Comparison of ENCODE assay signal across 16 cellular contexts in genomic region chr3:52429779-52430415, GRCh38. TPM values are rescaled to one million over a fixed set of nuclear protein-coding genes. Genes with fewer than 3 reads are reported as not detected.
DNase-seq lines count a peak whose midpoint lies in the region; ATAC-seq, FAIRE-seq and TF ChIP-seq lines count a peak whose summit lies in the region.
"Had no signal": no experiment of that assay in that cellular context is flagged by ENCODE, and none has a peak within 500 bp of the region (broad histone marks: within the 10 kb centered on the region; RNA-seq: fewer than 3 reads in every experiment).

No MANE protein-coding gene starts in this region.

- no peak overlapping the region for H3K27ac Mint-ChIP-seq in progenitor cell of endocrine pancreas
- H3K27ac Mint-ChIP-seq: naive thymus-derived CD4-positive, alpha-beta T cell; T-helper 17 cell had no signal

- in situ Hi-C loops in HepG2 (cut with HindIII; ENCODE audit: extremely low pct_ligation_motif_present, low pct_unique_long_range_greater_than_20kb) = no loop called here

- H3K27ac ChIP-seq in HepG2 (ENCODE audit: extremely low read length, insufficient read depth, low read length) = peak overlapping the region; percentile 83
- no peak overlapping the region for H3K27ac ChIP-seq in right lobe of liver
- H3K27ac ChIP-seq in mesenchymal stem cell (ENCODE audit: low read length, poor library complexity, severe bottlenecking) = no peak overlapping the region
- no peak overlapping the region for H3K27ac ChIP-seq in uterus
- H3K27ac ChIP-seq: ascending aorta, prostate gland had no signal

- H3K9me3 ChIP-seq in HepG2 (ENCODE audit: low read length) = no peaks in the 10 kb centered on the region
- no peaks in the 10 kb centered on the region for H3K9me3 ChIP-seq in right lobe of liver
- no peaks in the 10 kb centered on the region for H3K9me3 ChIP-seq in mesenchymal stem cell (ENCODE audit: control insufficient read depth, low read length)
- no peaks in the 10 kb centered on the region for H3K9me3 ChIP-seq in uterus
- H3K9me3 ChIP-seq: ascending aorta, prostate gland had no signal

- H3K4me3 Mint-ChIP-seq in progenitor cell of endocrine pancreas (ENCODE audit: low read depth) = no peak overlapping the region
- H3K4me3 Mint-ChIP-seq: naive thymus-derived CD4-positive, alpha-beta T cell; T-helper 17 cell had no signal

- POLR2A ChIA-PET in HepG2 (lab: Yijun Ruan, JAX) = interaction anchor here (0.9 to 2.2 kb wide), 3 partner anchors 15 to 106 kb away, joined by 3 to 14 read pairs (median 3); partner anchors contain the start of genes SEMA3G and UQCC5

- H3K36me3 ChIP-seq in HepG2 (replicated peaks in 1 of 2; ENCODE audit: control insufficient read depth in 1 of 2, insufficient read depth in 2 of 2, low read length in 2 of 2) (no peaks in the 10 kb centered on the region), right lobe of liver (no peaks in the 10 kb centered on the region), mesenchymal stem cell (ENCODE audit: control insufficient read depth in 1 of 2, insufficient read depth in 2 of 2, low read depth in 1 of 2, low read length in 2 of 2) (no peaks in the 10 kb centered on the region), uterus (no peaks in the 10 kb centered on the region)
- H3K36me3 ChIP-seq: ascending aorta, prostate gland had no signal

- no peaks in the 10 kb centered on the region for H3K79me1 ChIP-seq in mesenchymal stem cell (replicated peaks; ENCODE audit: low read length, poor library complexity, severe bottlenecking)

- H3K4me2 ChIP-seq in HepG2 (ENCODE audit: low read depth, low read length) (peak overlapping the region; percentile 68), mesenchymal stem cell (ENCODE audit: low read length, poor library complexity, severe bottlenecking) (no peak overlapping the region)

- no peaks in the 10 kb centered on the region for H3K79me2 ChIP-seq in HepG2 (ENCODE audit: insufficient read depth, low read length)

- no peak overlapping the region for H4K8ac ChIP-seq in mesenchymal stem cell (ENCODE audit: low read length)

- H3K27me3 ChIP-seq in HepG2 (ENCODE audit: control insufficient read depth in 1 of 2, insufficient read depth in 2 of 2, low read length in 2 of 2) = no peaks in the 10 kb centered on the region
- H3K27me3 ChIP-seq in right lobe of liver = no peaks in the 10 kb centered on the region
- peaks cover 7 to 22% of the 10 kb centered on the region in 2 experiments for H3K27me3 ChIP-seq in mesenchymal stem cell (ENCODE audit: control insufficient read depth in 1 of 2, insufficient read depth in 1 of 2, low read length in 2 of 2)
- H3K27me3 ChIP-seq in uterus = no peaks in the 10 kb centered on the region
- H3K27me3 ChIP-seq: ascending aorta had no signal

- DNase-seq in HepG2 (ENCODE audit: low spot score) (peak; percentile 95), right lobe of liver (no peak), fibroblast of pulmonary artery (ENCODE audit: low read depth) (peak; percentile 32), mesenchymal stem cell (peak; percentile 46), uterus (peak; percentile 14 to 20), progenitor cell of endocrine pancreas (ENCODE audit: low spot score, unreplicated experiment) (no peak), SIG-M5 (lab: John Stamatoyannopoulos, UW) (no peak), kidney tubule cell (ENCODE audit: low spot score) (no peak)
- DNase-seq: left cardiac atrium; naive thymus-derived CD4-positive, alpha-beta T cell; NCI-H1436; NCI-H345; T-helper 17 cell had no signal

- H3K9me3 Mint-ChIP-seq in progenitor cell of endocrine pancreas (ENCODE audit: low read depth) = no peaks in the 10 kb centered on the region
- H3K9me3 Mint-ChIP-seq: naive thymus-derived CD4-positive, alpha-beta T cell had no signal

- H3K9ac ChIP-seq in HepG2 (ENCODE audit: insufficient read depth, low read depth, low read length) (peak overlapping the region; percentile 61), mesenchymal stem cell (ENCODE audit: low read length) (no peak overlapping the region)

- TF ChIP-seq CTCF in HepG2 (CRISPR knock-in tag; IDR thresholded peaks at IDR 0.05) (no peak), right lobe of liver (IDR thresholded peaks at IDR 0.05) (no peak), fibroblast of pulmonary artery (IDR thresholded peaks at IDR 0.05; ENCODE audit: low read length, missing control alignments) (no peak), uterus (IDR thresholded peaks at IDR 0.05) (no peak), progenitor cell of endocrine pancreas (IDR thresholded peaks at IDR 0.05; ENCODE audit: unreplicated experiment) (no peak)

- peaks cover 71% of the 10 kb centered on the region for H3K4me1 ChIP-seq in HepG2 (ENCODE audit: insufficient read depth, low read length)
- H3K4me1 ChIP-seq in right lobe of liver = no peaks in the 10 kb centered on the region
- H3K4me1 ChIP-seq in mesenchymal stem cell (ENCODE audit: control insufficient read depth, insufficient read depth, low read depth, low read length) = no peaks in the 10 kb centered on the region
- no peaks in the 10 kb centered on the region for H3K4me1 ChIP-seq in uterus
- H3K4me1 ChIP-seq: ascending aorta, prostate gland had no signal

- 13% methylated on average over 4 of the region's 7 CpGs for WGBS in HepG2 (ENCODE audit: low lambda C conversion rate)
- WGBS in right lobe of liver (ENCODE audit: insufficient coverage, low coverage, low lambda C conversion rate, missing lambda C conversion rate) = 88% methylated on average over 3 of the region's 7 CpGs
- 84% methylated on average over 4 of the region's 7 CpGs for WGBS in mesenchymal stem cell

- H3K4me3 ChIP-seq in HepG2 (replicated peaks in 1 of 3; ENCODE audit: insufficient read depth in 1 of 3, low read depth in 2 of 3, low read length in 3 of 3) = peak overlapping the region in 1 of 3 experiments; percentile 34; a peak in 2 of 6 replicates
- no peak overlapping the region for H3K4me3 ChIP-seq in right lobe of liver
- no peak overlapping the region for H3K4me3 ChIP-seq in fibroblast of pulmonary artery (replicated peaks; ENCODE audit: low read depth, low read length)
- no peak overlapping the region for H3K4me3 ChIP-seq in mesenchymal stem cell (ENCODE audit: insufficient read depth in 1 of 2, low read depth in 1 of 2, low read length in 2 of 2)
- H3K4me3 ChIP-seq in uterus = no peak overlapping the region
- H3K4me3 ChIP-seq: ascending aorta, prostate gland had no signal

- no peak overlapping the region for H3K23ac ChIP-seq in mesenchymal stem cell (ENCODE audit: low read length in 2 of 2)

- H2AFZ ChIP-seq in HepG2 (ENCODE audit: low read length) = no peak overlapping the region
- H2AFZ ChIP-seq in mesenchymal stem cell (ENCODE audit: low read depth, low read length) = no peak overlapping the region

- no peak overlapping the region for H2BK120ac ChIP-seq in mesenchymal stem cell (ENCODE audit: low read depth, low read length)

- H4K20me1 ChIP-seq in HepG2 (ENCODE audit: insufficient read depth, low read length) = no peaks in the 10 kb centered on the region

- H2AK5ac ChIP-seq in mesenchymal stem cell (ENCODE audit: low read length, severe bottlenecking) = no peak overlapping the region

- TF ChIP-seq RAD21 in HepG2 (CRISPR knock-in tag; IDR thresholded peaks at IDR 0.05) = no peak

- no TSS peak for BruUV-seq in HepG2 (replicated peaks; lab: Mats Ljungman, UMichigan)

- no peak overlapping the region for H3K4ac ChIP-seq in mesenchymal stem cell (ENCODE audit: low read depth in 1 of 2, low read length in 2 of 2)

- H3K27me3 Mint-ChIP-seq in progenitor cell of endocrine pancreas = peaks cover 15% of the 10 kb centered on the region
- H3K27me3 Mint-ChIP-seq: T-helper 17 cell had no signal

- H4K91ac ChIP-seq in mesenchymal stem cell (ENCODE audit: low read length) = no peak overlapping the region

- peaks cover 8% of the 10 kb centered on the region for H3K4me1 Mint-ChIP-seq in progenitor cell of endocrine pancreas (ENCODE audit: low read depth)

- TF ChIP-seq EP300 in HepG2 (IDR thresholded peaks at IDR 0.05; ENCODE audit: low read depth in 2 of 2, low read length in 2 of 2) (peak in 1 of 2 experiments; percentile 82; a peak in 2 of 4 replicates), HepG2 (CRISPR knock-in tag; IDR thresholded peaks at IDR 0.05; ENCODE audit: borderline replicate concordance) (peak; percentile 88)

- CTCF ChIA-PET in HepG2 (lab: Yijun Ruan, JAX; ENCODE audit: low intra/inter-chr PET ratio, low total read pairs) = interaction anchor here (2.3 to 4.0 kb wide), 2 partner anchors 17 to 20 kb away, joined by 6 to 83 read pairs; partner anchors contain the start of gene SEMA3G

- ATAC-seq in HepG2 (peak; percentile 89), right lobe of liver (no peak)
- ATAC-seq: activated CD4-positive, CD25-positive, alpha-beta regulatory T cell treated with anti-CD3 and anti-CD28 coated beads, Interleukin-2, amount 50 U/mL, for 24 hours; naive thymus-derived CD4-positive, alpha-beta T cell; T-helper 17 cell had no signal

- H3K14ac ChIP-seq in mesenchymal stem cell (ENCODE audit: low read length in 2 of 2) = no peak overlapping the region

- TF ChIP-seq POLR2A in HepG2 (IDR thresholded peaks at IDR 0.05; ENCODE audit: insufficient read depth in 1 of 2, low read depth in 2 of 2, low read length in 2 of 2) (peak in 1 of 2 experiments; percentile 41; a peak in 1 of 4 replicates), right lobe of liver (IDR thresholded peaks at IDR 0.05) (no peak), uterus (IDR thresholded peaks at IDR 0.05) (no peak)

- no peak overlapping the region for H2BK12ac ChIP-seq in mesenchymal stem cell (ENCODE audit: low read length in 2 of 2)

- no peaks in the 10 kb centered on the region for H3K36me3 Mint-ChIP-seq in progenitor cell of endocrine pancreas (ENCODE audit: insufficient read depth)
- H3K36me3 Mint-ChIP-seq: naive thymus-derived CD4-positive, alpha-beta T cell had no signal

- peak; percentile 87 for FAIRE-seq in HepG2 (lab: Jason Lieb, UNC)

- no peak overlapping the region for H3K18ac ChIP-seq in mesenchymal stem cell (ENCODE audit: low read depth in 1 of 2, low read length in 2 of 2)

- H2BK5ac ChIP-seq in mesenchymal stem cell (ENCODE audit: low read depth, low read length, poor library complexity, severe bottlenecking) = no peak overlapping the region

- H2BK15ac ChIP-seq in mesenchymal stem cell (ENCODE audit: low read depth, poor library complexity, severe bottlenecking) = no peak overlapping the region

- intact Hi-C loops in HepG2 (cut with micrococcal nuclease; ENCODE audit: unreplicated experiment) (no loop called here), right lobe of liver (cut with DNase I) (no loop called here), uterus (cut with DNase I; ENCODE audit: low total_unique reads) (no loop called here)

RNA-seq across cellular contexts. Expression of gene SEMA3G, which starts 15.0 kb away (rescaled TPM):
- total RNA-seq in HepG2 (2016; rRNA removed; fragmentation: Illumina TruSeq; extraction: Trizol) (2.0 and 6.1 TPM in 2 replicates), right lobe of liver (1 to 10 TPM in 2 of 6 experiments, under 1 TPM in 4; 0.60 to 2.8 (median 0.80) TPM), uterus (10 to 100 TPM in 3 of 4 donors, 1 to 10 TPM in 1; 4.4 to 91.2 (median 16.7) TPM), progenitor cell of endocrine pancreas (0.79 and 1.1 TPM in 2 replicates)
- 0.44 and 0.61 TPM in 2 replicates for total RNA-seq in HepG2 (2016; cell fraction: cytosol; rRNA removed; fragmentation: Illumina TruSeq; extraction: Trizol; ENCODE audit: low read depth)
- 1.9 and 7.2 TPM in 2 replicates for total RNA-seq in HepG2 (2016; cell fraction: insoluble cytoplasmic fraction; rRNA removed; fragmentation: Illumina TruSeq; extraction: Trizol)
- 1.0 and 1.1 TPM in 2 replicates for total RNA-seq in HepG2 (2016; cell fraction: membrane; rRNA removed; fragmentation: Illumina TruSeq; extraction: Trizol)
- 5.8 and 8.3 TPM in 2 replicates for total RNA-seq in HepG2 (2016; cell fraction: nucleus; rRNA removed; fragmentation: Illumina TruSeq; extraction: Trizol)
- 8.3 and 13.4 TPM in 2 replicates for polyA plus RNA-seq in HepG2 (2011; rRNA removed)
- 8.0 and 10.3 TPM in 2 replicates for polyA plus RNA-seq in HepG2 (2011; cell fraction: cytosol; rRNA removed)
- 21.7 and 30.5 TPM in 2 replicates for polyA plus RNA-seq in HepG2 (2011; cell fraction: nucleus; rRNA removed)
- 14.2 and 15.4 TPM in 2 replicates for polyA plus RNA-seq in HepG2 (2012)
- 0.33 and 0.36 TPM in 2 replicates for polyA plus RNA-seq in HepG2 (2016; cell fraction: cytosol; fragmentation: Illumina TruSeq; extraction: Trizol; ENCODE audit: low read depth)
- 1.4 and 2.1 TPM in 2 replicates for polyA plus RNA-seq in HepG2 (2016; cell fraction: insoluble cytoplasmic fraction; fragmentation: Illumina TruSeq; extraction: Trizol; ENCODE audit: low read depth)
- 0.62 and 0.71 TPM in 2 replicates for polyA plus RNA-seq in HepG2 (2016; cell fraction: membrane; fragmentation: Illumina TruSeq; extraction: Trizol; ENCODE audit: low read depth)
- polyA plus RNA-seq in HepG2 (2016; cell fraction: nucleus; fragmentation: Illumina TruSeq; extraction: Trizol; ENCODE audit: insufficient read depth, low read depth) = 8.4 and 8.8 TPM in 2 replicates
- 1.2 and 22.3 TPM in 2 replicates for polyA minus RNA-seq in HepG2 (2011; rRNA and poly(A)+ RNA removed; ENCODE audit: low replicate concordance)
- 6.4 and 10.0 TPM in 2 replicates for polyA minus RNA-seq in HepG2 (2011; cell fraction: cytosol; rRNA and poly(A)+ RNA removed)
- 11.9 and 12.6 TPM in 2 replicates for polyA minus RNA-seq in HepG2 (2011; cell fraction: nucleus; rRNA and poly(A)+ RNA removed)
- 0.08 TPM for polyA plus RNA-seq in mesenchymal stem cell (2013, experiment 1 of 2)
- polyA plus RNA-seq in mesenchymal stem cell (2013, experiment 2 of 2) = 0.05 TPM
- polyA plus RNA-seq: naive thymus-derived CD4-positive, alpha-beta T cell had no signal

RNA-seq across cellular contexts. Expression of gene PHF7, which starts 19.4 kb away (rescaled TPM):
- 4.5 and 5.2 TPM in 2 replicates for total RNA-seq in HepG2 (2016; rRNA removed; fragmentation: Illumina TruSeq; extraction: Trizol)
- total RNA-seq in HepG2 (2016; cell fraction: cytosol; rRNA removed; fragmentation: Illumina TruSeq; extraction: Trizol; ENCODE audit: low read depth) = 6.6 and 9.4 TPM in 2 replicates
- 4.7 TPM in 2 replicates for total RNA-seq in HepG2 (2016; cell fraction: insoluble cytoplasmic fraction; rRNA removed; fragmentation: Illumina TruSeq; extraction: Trizol)
- 8.8 and 9.5 TPM in 2 replicates for total RNA-seq in HepG2 (2016; cell fraction: membrane; rRNA removed; fragmentation: Illumina TruSeq; extraction: Trizol)
- total RNA-seq in HepG2 (2016; cell fraction: nucleus; rRNA removed; fragmentation: Illumina TruSeq; extraction: Trizol) = 5.2 and 5.7 TPM in 2 replicates
- polyA plus RNA-seq in HepG2 (2011; rRNA removed) = 8.8 and 12.6 TPM in 2 replicates
- polyA plus RNA-seq in HepG2 (2011; cell fraction: cytosol; rRNA removed) = 5.8 and 6.9 TPM in 2 replicates
- 20.4 and 21.4 TPM in 2 replicates for polyA plus RNA-seq in HepG2 (2011; cell fraction: nucleus; rRNA removed)
- polyA plus RNA-seq in HepG2 (2012) = 6.3 and 8.7 TPM in 2 replicates
- 4.0 and 5.7 TPM in 2 replicates for polyA plus RNA-seq in HepG2 (2016; cell fraction: cytosol; fragmentation: Illumina TruSeq; extraction: Trizol; ENCODE audit: low read depth)
- 4.4 and 4.9 TPM in 2 replicates for polyA plus RNA-seq in HepG2 (2016; cell fraction: insoluble cytoplasmic fraction; fragmentation: Illumina TruSeq; extraction: Trizol; ENCODE audit: low read depth)
- 5.7 and 8.0 TPM in 2 replicates for polyA plus RNA-seq in HepG2 (2016; cell fraction: membrane; fragmentation: Illumina TruSeq; extraction: Trizol; ENCODE audit: low read depth)
- polyA plus RNA-seq in HepG2 (2016; cell fraction: nucleus; fragmentation: Illumina TruSeq; extraction: Trizol; ENCODE audit: insufficient read depth, low read depth) = 11.1 and 11.4 TPM in 2 replicates
- 6.1 and 6.8 TPM in 2 replicates for polyA minus RNA-seq in HepG2 (2011; rRNA and poly(A)+ RNA removed; ENCODE audit: low replicate concordance)
- polyA minus RNA-seq in HepG2 (2011; cell fraction: cytosol; rRNA and poly(A)+ RNA removed) = 3.0 and 4.6 TPM in 2 replicates
- 17.4 and 17.6 TPM in 2 replicates for polyA minus RNA-seq in HepG2 (2011; cell fraction: nucleus; rRNA and poly(A)+ RNA removed)
- 1 to 10 TPM; 2.6 to 4.8 (median 4.0) TPM for total RNA-seq in right lobe of liver
- polyA plus RNA-seq in mesenchymal stem cell (2013, experiment 1 of 2) = 5.6 TPM
- polyA plus RNA-seq in mesenchymal stem cell (2013, experiment 2 of 2) = 5.8 TPM
- 10 to 100 TPM in 1 of 4 donors, 1 to 10 TPM in 3; 1.5 to 13.4 (median 6.1) TPM for total RNA-seq in uterus
- 4.6 and 5.5 TPM in 2 replicates for total RNA-seq in progenitor cell of endocrine pancreas
- total RNA-seq: ascending aorta had no signal

RNA-seq across cellular contexts. Expression of gene BAP1, which starts 20.1 kb away (rescaled TPM):
- total RNA-seq in HepG2 (2016; rRNA removed; fragmentation: Illumina TruSeq; extraction: Trizol) (46.9 and 59.1 TPM in 2 replicates), right lobe of liver (10 to 100 TPM; 33.1 to 46.5 (median 38.7) TPM), uterus (10 to 100 TPM; 14.6 to 66.8 (median 50.3) TPM), progenitor cell of endocrine pancreas (89.8 and 107 TPM in 2 replicates)
- 21.1 and 21.7 TPM in 2 replicates for total RNA-seq in HepG2 (2016; cell fraction: cytosol; rRNA removed; fragmentation: Illumina TruSeq; extraction: Trizol; ENCODE audit: low read depth)
- 42.9 and 60.4 TPM in 2 replicates for total RNA-seq in HepG2 (2016; cell fraction: insoluble cytoplasmic fraction; rRNA removed; fragmentation: Illumina TruSeq; extraction: Trizol)
- 58.0 and 59.4 TPM in 2 replicates for total RNA-seq in HepG2 (2016; cell fraction: membrane; rRNA removed; fragmentation: Illumina TruSeq; extraction: Trizol)
- total RNA-seq in HepG2 (2016; cell fraction: nucleus; rRNA removed; fragmentation: Illumina TruSeq; extraction: Trizol) = 36.8 and 40.5 TPM in 2 replicates
- polyA plus RNA-seq in HepG2 (2011; rRNA removed) = 66.1 and 67.1 TPM in 2 replicates
- polyA plus RNA-seq in HepG2 (2011; cell fraction: cytosol; rRNA removed) = 48.2 and 60.5 TPM in 2 replicates
- 163 and 192 TPM in 2 replicates for polyA plus RNA-seq in HepG2 (2011; cell fraction: nucleus; rRNA removed)
- 45.8 and 59.1 TPM in 2 replicates for polyA plus RNA-seq in HepG2 (2012)
- 15.5 and 16.5 TPM in 2 replicates for polyA plus RNA-seq in HepG2 (2016; cell fraction: cytosol; fragmentation: Illumina TruSeq; extraction: Trizol; ENCODE audit: low read depth)
- polyA plus RNA-seq in HepG2 (2016; cell fraction: insoluble cytoplasmic fraction; fragmentation: Illumina TruSeq; extraction: Trizol; ENCODE audit: low read depth) = 43.9 and 49.5 TPM in 2 replicates
- 45.8 and 47.0 TPM in 2 replicates for polyA plus RNA-seq in HepG2 (2016; cell fraction: membrane; fragmentation: Illumina TruSeq; extraction: Trizol; ENCODE audit: low read depth)
- 76.0 and 87.9 TPM in 2 replicates for polyA plus RNA-seq in HepG2 (2016; cell fraction: nucleus; fragmentation: Illumina TruSeq; extraction: Trizol; ENCODE audit: insufficient read depth, low read depth)
- 109 and 119 TPM in 2 replicates for polyA minus RNA-seq in HepG2 (2011; rRNA and poly(A)+ RNA removed; ENCODE audit: low replicate concordance)
- polyA minus RNA-seq in HepG2 (2011; cell fraction: cytosol; rRNA and poly(A)+ RNA removed) = 30.5 and 32.0 TPM in 2 replicates
- 42.9 and 47.1 TPM in 2 replicates for polyA minus RNA-seq in HepG2 (2011; cell fraction: nucleus; rRNA and poly(A)+ RNA removed)
- 40.0 TPM for polyA plus RNA-seq in mesenchymal stem cell (2013, experiment 1 of 2)
- 38.7 TPM for polyA plus RNA-seq in mesenchymal stem cell (2013, experiment 2 of 2)

RNA-seq across cellular contexts. Expression of gene TNNC1, which starts 23.9 kb away (rescaled TPM):
- total RNA-seq in HepG2 (2016; rRNA removed; fragmentation: Illumina TruSeq; extraction: Trizol) (11.8 and 18.7 TPM in 2 replicates), right lobe of liver (10 to 100 TPM in 1 of 6 experiments, 1 to 10 TPM in 3, under 1 TPM in 2; 0.55 to 12.2 (median 1.3) TPM), uterus (1 to 10 TPM in 3 of 4 donors, not detected in 1; 3.0 to 4.4 (median 3.4) TPM), progenitor cell of endocrine pancreas (3.3 and 3.6 TPM in 2 replicates)
- total RNA-seq in HepG2 (2016; cell fraction: cytosol; rRNA removed; fragmentation: Illumina TruSeq; extraction: Trizol; ENCODE audit: low read depth) = 4.4 and 4.6 TPM in 2 replicates
- total RNA-seq in HepG2 (2016; cell fraction: insoluble cytoplasmic fraction; rRNA removed; fragmentation: Illumina TruSeq; extraction: Trizol) = 13.2 and 20.1 TPM in 2 replicates
- 2.5 and 5.3 TPM in 2 replicates for total RNA-seq in HepG2 (2016; cell fraction: membrane; rRNA removed; fragmentation: Illumina TruSeq; extraction: Trizol)
- total RNA-seq in HepG2 (2016; cell fraction: nucleus; rRNA removed; fragmentation: Illumina TruSeq; extraction: Trizol) = 5.4 and 5.7 TPM in 2 replicates
- 36.4 and 39.5 TPM in 2 replicates for polyA plus RNA-seq in HepG2 (2011; rRNA removed)
- 53.0 and 54.8 TPM in 2 replicates for polyA plus RNA-seq in HepG2 (2011; cell fraction: cytosol; rRNA removed)
- 14.3 and 16.8 TPM in 2 replicates for polyA plus RNA-seq in HepG2 (2011; cell fraction: nucleus; rRNA removed)
- 10.9 and 12.3 TPM in 2 replicates for polyA plus RNA-seq in HepG2 (2012)
- 3.3 and 4.0 TPM in 2 replicates for polyA plus RNA-seq in HepG2 (2016; cell fraction: cytosol; fragmentation: Illumina TruSeq; extraction: Trizol; ENCODE audit: low read depth)
- 17.1 and 18.1 TPM in 2 replicates for polyA plus RNA-seq in HepG2 (2016; cell fraction: insoluble cytoplasmic fraction; fragmentation: Illumina TruSeq; extraction: Trizol; ENCODE audit: low read depth)
- 2.7 and 3.3 TPM in 2 replicates for polyA plus RNA-seq in HepG2 (2016; cell fraction: membrane; fragmentation: Illumina TruSeq; extraction: Trizol; ENCODE audit: low read depth)
- 6.6 and 10.5 TPM in 2 replicates for polyA plus RNA-seq in HepG2 (2016; cell fraction: nucleus; fragmentation: Illumina TruSeq; extraction: Trizol; ENCODE audit: insufficient read depth, low read depth)
- polyA minus RNA-seq in HepG2 (2011; rRNA and poly(A)+ RNA removed; ENCODE audit: low replicate concordance) = 7.0 and 8.2 TPM in 2 replicates
- 4.5 and 5.4 TPM in 2 replicates for polyA minus RNA-seq in HepG2 (2011; cell fraction: cytosol; rRNA and poly(A)+ RNA removed)
- 4.5 and 4.6 TPM in 2 replicates for polyA minus RNA-seq in HepG2 (2011; cell fraction: nucleus; rRNA and poly(A)+ RNA removed)
- polyA plus RNA-seq in mesenchymal stem cell (2013, experiment 1 of 2) = 0.86 TPM
- 0.79 TPM for polyA plus RNA-seq in mesenchymal stem cell (2013, experiment 2 of 2)

RNA-seq across cellular contexts. Expression of gene NISCH, which starts 25.5 kb away (rescaled TPM):
- total RNA-seq in HepG2 (2016; rRNA removed; fragmentation: Illumina TruSeq; extraction: Trizol) (15.3 and 27.0 TPM in 2 replicates), right lobe of liver (10 to 100 TPM; 19.7 to 51.9 (median 30.6) TPM), uterus (100 to 1,000 TPM in 2 of 4 donors, 10 to 100 TPM in 2; 50.0 to 157 (median 114) TPM), progenitor cell of endocrine pancreas (199 and 214 TPM in 2 replicates)
- 10.8 and 11.5 TPM in 2 replicates for total RNA-seq in HepG2 (2016; cell fraction: cytosol; rRNA removed; fragmentation: Illumina TruSeq; extraction: Trizol; ENCODE audit: low read depth)
- 10.9 and 25.7 TPM in 2 replicates for total RNA-seq in HepG2 (2016; cell fraction: insoluble cytoplasmic fraction; rRNA removed; fragmentation: Illumina TruSeq; extraction: Trizol)
- 11.3 and 12.4 TPM in 2 replicates for total RNA-seq in HepG2 (2016; cell fraction: membrane; rRNA removed; fragmentation: Illumina TruSeq; extraction: Trizol)
- total RNA-seq in HepG2 (2016; cell fraction: nucleus; rRNA removed; fragmentation: Illumina TruSeq; extraction: Trizol) = 36.6 and 40.4 TPM in 2 replicates
- 47.6 and 63.0 TPM in 2 replicates for polyA plus RNA-seq in HepG2 (2011; rRNA removed)
- 17.8 and 20.4 TPM in 2 replicates for polyA plus RNA-seq in HepG2 (2011; cell fraction: cytosol; rRNA removed)
- polyA plus RNA-seq in HepG2 (2011; cell fraction: nucleus; rRNA removed) = 441 and 512 TPM in 2 replicates
- polyA plus RNA-seq in HepG2 (2012) = 31.6 and 39.4 TPM in 2 replicates
- polyA plus RNA-seq in HepG2 (2016; cell fraction: cytosol; fragmentation: Illumina TruSeq; extraction: Trizol; ENCODE audit: low read depth) = 3.2 and 3.7 TPM in 2 replicates
- polyA plus RNA-seq in HepG2 (2016; cell fraction: insoluble cytoplasmic fraction; fragmentation: Illumina TruSeq; extraction: Trizol; ENCODE audit: low read depth) = 9.4 and 12.9 TPM in 2 replicates
- 6.4 and 6.7 TPM in 2 replicates for polyA plus RNA-seq in HepG2 (2016; cell fraction: membrane; fragmentation: Illumina TruSeq; extraction: Trizol; ENCODE audit: low read depth)
- polyA plus RNA-seq in HepG2 (2016; cell fraction: nucleus; fragmentation: Illumina TruSeq; extraction: Trizol; ENCODE audit: insufficient read depth, low read depth) = 96.6 and 101 TPM in 2 replicates
- polyA minus RNA-seq in HepG2 (2011; rRNA and poly(A)+ RNA removed; ENCODE audit: low replicate concordance) = 50.0 and 58.0 TPM in 2 replicates
- polyA minus RNA-seq in HepG2 (2011; cell fraction: cytosol; rRNA and poly(A)+ RNA removed) = 15.2 and 15.4 TPM in 2 replicates
- polyA minus RNA-seq in HepG2 (2011; cell fraction: nucleus; rRNA and poly(A)+ RNA removed) = 97.0 and 102 TPM in 2 replicates
- polyA plus RNA-seq in mesenchymal stem cell (2013, experiment 1 of 2) = 55.5 TPM
- 49.9 TPM for polyA plus RNA-seq in mesenchymal stem cell (2013, experiment 2 of 2)

Comparison
In these comparisons a context has a peak if more than half of its experiments do, and no peak if none do; other contexts are left out.
1. DNase-seq: peak in HepG2 (single experiment), fibroblast of pulmonary artery (single experiment), mesenchymal stem cell (single experiment) and uterus (2 of 2); none in right lobe of liver (0 of 3), progenitor cell of endocrine pancreas (single experiment), SIG-M5 (single experiment) and kidney tubule cell (single experiment).